Comparison of ENCODE assay signal across 22 cellular contexts in the genomic region with DNA sequence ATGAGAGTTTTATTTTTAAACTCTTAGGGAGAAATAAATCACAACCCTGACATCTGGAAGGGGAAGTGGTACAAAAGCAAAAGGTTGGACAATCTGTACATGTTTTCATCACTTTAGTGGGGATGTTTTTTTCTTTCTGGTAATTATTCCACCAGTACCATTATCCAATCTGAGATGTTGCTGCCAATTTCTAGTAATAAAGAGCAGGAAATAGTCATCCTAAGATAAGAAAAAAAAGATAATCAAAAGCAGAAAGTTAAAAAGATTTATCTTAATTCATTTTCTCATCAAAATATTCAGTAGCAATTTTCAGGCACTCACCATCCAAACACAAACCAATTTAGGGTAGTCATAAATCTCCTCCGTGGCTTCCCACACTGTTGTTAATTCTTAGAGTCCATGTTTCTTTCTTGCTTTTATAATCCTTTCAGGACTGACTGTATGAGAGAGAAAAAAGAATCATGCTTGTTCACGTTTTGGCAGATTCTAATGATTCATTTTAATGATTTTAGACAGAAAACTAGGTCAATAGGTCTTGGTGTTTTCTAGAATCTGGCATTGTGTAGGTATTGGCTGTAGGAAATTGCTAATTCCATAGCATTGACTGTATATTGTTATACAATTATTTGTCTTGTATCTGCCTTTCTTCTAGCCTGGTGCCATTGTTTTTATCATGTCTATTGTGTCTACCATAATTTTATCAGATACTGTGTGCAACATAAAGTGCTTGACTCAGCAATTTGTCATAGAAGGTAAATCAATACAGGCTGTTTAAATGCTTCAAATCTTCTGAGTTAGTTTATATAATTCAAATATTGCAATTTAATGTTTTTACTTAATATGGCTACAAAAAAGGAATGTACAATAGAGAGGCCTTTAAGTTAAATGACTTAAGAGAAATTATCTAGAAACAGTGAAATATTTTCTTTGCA.
"Had no signal": no experiment of that assay in that cellular context is flagged by ENCODE, and none has a peak within 500 bp of the region (broad histone marks: within the 10 kb centered on the region; RNA-seq: fewer than 3 reads in every experiment).

No MANE protein-coding gene starts in this region.

- FAIRE-seq: frontal cortex, kidney had no signal

- H3K9me3 Mint-ChIP-seq: activated CD4-positive, alpha-beta memory T cell treated with anti-CD3 and anti-CD28 coated beads, Interleukin-2, amount 10 ng/mL, durations not matched to agents 7 days and 5 days; activated naive CD8-positive, alpha-beta T cell treated with anti-CD3 and anti-CD28 coated beads for 36 hours; T-helper 2 cell treated with Interferon-gamma antibody and Interleukin-4, amounts not matched to agents 5 μg/mL and 100 μg/mL, for 36 hours had no signal

- H3K4me2 ChIP-seq: smooth muscle cell had no signal

- H2AFZ ChIP-seq: parathyroid adenoma had no signal

- H3K36me3 ChIP-seq: left ventricle myocardium inferior, upper lobe of right lung had no signal

- H3K4me1 ChIP-seq: left ventricle myocardium inferior, parathyroid adenoma, upper lobe of right lung had no signal

- H3K27ac Mint-ChIP-seq: activated CD4-positive, alpha-beta memory T cell treated with anti-CD3 and anti-CD28 coated beads, Interleukin-2, amount 10 ng/mL, durations not matched to agents 7 days and 5 days; activated CD8-positive, alpha-beta memory T cell treated with anti-CD3 and anti-CD28 coated beads, Interleukin-2, amount 10 ng/mL, durations not matched to agents 7 days and 5 days; activated naive CD8-positive, alpha-beta T cell treated with anti-CD3 and anti-CD28 coated beads for 36 hours; activated T-helper 17 cell treated with anti-CD3 and anti-CD28 coated beads, Interleukin-2, amount 50 U/mL, for 72 hours; memory B cell; naive B cell; stimulated activated memory B cell treated with anti-CD40 and anti-IgM and Interleukin-4, amounts not matched to agents 10 μg/mL and 1 μg/mL and 100 μg/mL, for 72 hours; T-helper 2 cell treated with Interferon-gamma antibody and Interleukin-4, amounts not matched to agents 5 μg/mL and 100 μg/mL, for 36 hours; WTC11 had no signal

- ATAC-seq: activated CD8-positive, alpha-beta memory T cell treated with anti-CD3 and anti-CD28 coated beads, Interleukin-2, amount 10 ng/mL, durations not matched to agents 7 days and 5 days; activated T-helper 17 cell treated with anti-CD3 and anti-CD28 coated beads, Interleukin-2, amount 50 U/mL, for 72 hours; mucosa of descending colon; sciatic nerve; stimulated activated memory B cell treated with anti-CD40 and anti-IgM and Interleukin-4, amounts not matched to agents 10 μg/mL and 1 μg/mL and 100 μg/mL, for 72 hours; upper lobe of right lung; WTC11 had no signal

- H3K36me3 Mint-ChIP-seq: activated CD8-positive, alpha-beta memory T cell treated with anti-CD3 and anti-CD28 coated beads, Interleukin-2, amount 10 ng/mL, durations not matched to agents 7 days and 5 days; activated naive CD8-positive, alpha-beta T cell treated with anti-CD3 and anti-CD28 coated beads for 36 hours; memory B cell; stimulated activated memory B cell treated with anti-CD40 and anti-IgM and Interleukin-4, amounts not matched to agents 10 μg/mL and 1 μg/mL and 100 μg/mL, for 72 hours; WTC11 had no signal

- DNase-seq: activated CD4-positive, alpha-beta memory T cell treated with anti-CD3 and anti-CD28 coated beads, Interleukin-2, amount 10 ng/mL, durations not matched to agents 7 days and 5 days; activated CD4-positive, alpha-beta T cell treated with anti-CD3 and anti-CD28 coated beads for 4 hours; activated CD8-positive, alpha-beta memory T cell treated with anti-CD3 and anti-CD28 coated beads, Interleukin-2, amount 10 ng/mL, durations not matched to agents 7 days and 5 days; activated naive CD4-positive, alpha-beta T cell; activated naive CD8-positive, alpha-beta T cell treated with anti-CD3 and anti-CD28 coated beads for 36 hours; amniotic stem cell; caudate nucleus; kidney; left ventricle myocardium inferior; mucosa of descending colon; naive B cell; stimulated activated CD4-positive, alpha-beta T cell treated with anti-CD3 and anti-CD28 coated beads, Interleukin-4, amount 100 ng/mL, for 24 hours; upper lobe of right lung had no signal

- H3K9ac ChIP-seq: parathyroid adenoma had no signal

- H3K4me3 Mint-ChIP-seq: activated CD4-positive, alpha-beta memory T cell treated with anti-CD3 and anti-CD28 coated beads, Interleukin-2, amount 10 ng/mL, durations not matched to agents 7 days and 5 days; activated CD8-positive, alpha-beta memory T cell treated with anti-CD3 and anti-CD28 coated beads, Interleukin-2, amount 10 ng/mL, durations not matched to agents 7 days and 5 days; activated naive CD8-positive, alpha-beta T cell treated with anti-CD3 and anti-CD28 coated beads for 36 hours; activated T-helper 17 cell treated with anti-CD3 and anti-CD28 coated beads, Interleukin-2, amount 50 U/mL, for 72 hours; memory B cell; naive B cell; stimulated activated memory B cell treated with anti-CD40 and anti-IgM and Interleukin-4, amounts not matched to agents 10 μg/mL and 1 μg/mL and 100 μg/mL, for 72 hours; T-helper 2 cell treated with Interferon-gamma antibody and Interleukin-4, amounts not matched to agents 5 μg/mL and 100 μg/mL, for 36 hours; WTC11 had no signal

- H3K27me3 Mint-ChIP-seq: activated CD4-positive, alpha-beta memory T cell treated with anti-CD3 and anti-CD28 coated beads, Interleukin-2, amount 10 ng/mL, durations not matched to agents 7 days and 5 days; activated CD8-positive, alpha-beta memory T cell treated with anti-CD3 and anti-CD28 coated beads, Interleukin-2, amount 10 ng/mL, durations not matched to agents 7 days and 5 days; activated naive CD8-positive, alpha-beta T cell treated with anti-CD3 and anti-CD28 coated beads for 36 hours; activated T-helper 17 cell treated with anti-CD3 and anti-CD28 coated beads, Interleukin-2, amount 50 U/mL, for 72 hours had no signal

- H3K4me1 Mint-ChIP-seq: activated CD4-positive, alpha-beta memory T cell treated with anti-CD3 and anti-CD28 coated beads, Interleukin-2, amount 10 ng/mL, durations not matched to agents 7 days and 5 days; activated CD8-positive, alpha-beta memory T cell treated with anti-CD3 and anti-CD28 coated beads, Interleukin-2, amount 10 ng/mL, durations not matched to agents 7 days and 5 days; activated naive CD8-positive, alpha-beta T cell treated with anti-CD3 and anti-CD28 coated beads for 36 hours; activated T-helper 17 cell treated with anti-CD3 and anti-CD28 coated beads, Interleukin-2, amount 50 U/mL, for 72 hours; memory B cell; naive B cell; stimulated activated memory B cell treated with anti-CD40 and anti-IgM and Interleukin-4, amounts not matched to agents 10 μg/mL and 1 μg/mL and 100 μg/mL, for 72 hours; WTC11 had no signal

- H3K27me3 ChIP-seq: upper lobe of right lung had no signal

- H3K79me2 ChIP-seq: parathyroid adenoma had no signal

- H3K9me3 ChIP-seq: mucosa of descending colon, upper lobe of right lung had no signal

- H3K27ac ChIP-seq: left ventricle myocardium inferior, parathyroid adenoma, upper lobe of right lung had no signal

- H3K4me3 ChIP-seq: left ventricle myocardium inferior, mucosa of descending colon, smooth muscle cell, upper lobe of right lung had no signal
